In the genomic region with DNA sequence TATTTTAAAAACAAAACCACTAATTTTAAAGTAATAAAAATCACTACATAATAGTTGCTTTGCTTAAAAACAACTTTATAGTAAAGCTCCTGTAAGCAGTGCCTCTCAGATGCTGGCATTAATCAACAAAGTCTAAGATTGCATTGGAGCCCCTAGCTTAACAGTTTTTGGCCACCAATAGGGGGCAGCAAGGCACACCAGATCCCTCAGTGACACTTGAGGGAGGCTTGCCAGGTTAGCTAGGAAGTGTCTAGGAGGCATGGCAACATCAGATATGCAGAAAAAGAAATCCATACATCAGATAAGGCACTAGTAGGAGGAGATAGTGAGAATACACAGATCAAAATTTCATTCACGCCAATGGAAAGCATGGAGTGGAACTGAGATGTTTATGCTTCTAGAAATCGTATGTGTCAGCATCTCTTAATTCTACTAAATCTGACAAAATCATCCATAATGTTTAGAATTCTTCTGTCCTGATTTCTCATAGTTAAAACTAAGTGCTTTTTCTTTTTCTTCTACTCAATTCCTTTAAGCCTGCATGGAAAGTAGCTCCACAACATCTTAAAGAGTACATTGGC, we compare ENCODE assay signal across 8 cellular contexts.
DNase-seq lines count a peak whose midpoint lies in the region; TF ChIP-seq lines count a peak whose summit lies in the region.

No MANE protein-coding gene starts in this region.

- H3K9me3 ChIP-seq in GM23248 (ENCODE audit: low read depth) = no peaks in the 10 kb centered on the region
- H3K9me3 ChIP-seq in Peyer's patch = no peaks in the 10 kb centered on the region
- no peaks in the 10 kb centered on the region for H3K9me3 ChIP-seq in ovary
- H3K9me3 ChIP-seq in vagina = no peaks in the 10 kb centered on the region

- H3K36me3 ChIP-seq in GM23248 (ENCODE audit: low read depth) = no peaks in the 10 kb centered on the region
- no peaks in the 10 kb centered on the region for H3K36me3 ChIP-seq in Peyer's patch
- no peaks in the 10 kb centered on the region for H3K36me3 ChIP-seq in ovary
- H3K36me3 ChIP-seq in vagina = no peaks in the 10 kb centered on the region

- no peaks in the 10 kb centered on the region for H4K20me1 ChIP-seq in GM23248 (ENCODE audit: insufficient read depth)

- TF ChIP-seq POLR2A in Peyer's patch (IDR thresholded peaks at IDR 0.05) (no peak), ovary (IDR thresholded peaks at IDR 0.05) (no peak), vagina (IDR thresholded peaks at IDR 0.05) (no peak)

- H3K4me2 ChIP-seq in GM23248 (ENCODE audit: unreplicated experiment) = no peak overlapping the region

- H3K4me3 ChIP-seq in GM23248 (no peak overlapping the region), Peyer's patch (no peak overlapping the region), foreskin fibroblast (ENCODE audit: low read depth in 1 of 2, low read length in 2 of 2) (no peak overlapping the region), ovary (no peak overlapping the region), vagina (no peak overlapping the region)

- WGBS in GM23248 (ENCODE audit: low coverage in 1 of 2, low lambda C conversion rate in 2 of 2, missing lambda C conversion rate in 2 of 2), 2 experiments = 87 to 92% methylated on average over 2 of the region's 2 CpGs
- WGBS in ovary, 3 donors = 68 to 74% (median 72%) methylated on average over 2 of the region's 2 CpGs

- intact Hi-C loops in ovary (cut with DNase I) = no loop called here
- intact Hi-C loops in vagina (cut with DNase I) = no loop called here

- peaks cover 27% of the 10 kb centered on the region for H3K4me1 ChIP-seq in GM23248 (ENCODE audit: insufficient read depth)
- no peaks in the 10 kb centered on the region for H3K4me1 ChIP-seq in Peyer's patch
- no peaks in the 10 kb centered on the region for H3K4me1 ChIP-seq in ovary (ENCODE audit: insufficient read depth)
- H3K4me1 ChIP-seq in vagina = no peaks in the 10 kb centered on the region

- no peak overlapping the region for H2AFZ ChIP-seq in GM23248

- H3K9ac ChIP-seq in GM23248 = no peak overlapping the region

- no peak for TF ChIP-seq EP300 in ovary (IDR thresholded peaks at IDR 0.05)

- in situ Hi-C loops in GM23248 (cut with MboI) = loop anchor here (10.0 kb wide), 1 partner anchor 93 kb away; no protein-coding TSS in a partner anchor

- no peaks in the 10 kb centered on the region for H3K27me3 ChIP-seq in GM23248 (replicated peaks; ENCODE audit: insufficient read depth)
- H3K27me3 ChIP-seq in Peyer's patch = no peaks in the 10 kb centered on the region
- no peaks in the 10 kb centered on the region for H3K27me3 ChIP-seq in ovary
- H3K27me3 ChIP-seq in vagina = no peaks in the 10 kb centered on the region

- TF ChIP-seq CTCF in Peyer's patch (IDR thresholded peaks at IDR 0.05) (peak in 5 of 6 experiments; percentile 15 to 67 (median 64)), foreskin fibroblast (IDR thresholded peaks at IDR 0.05; ENCODE audit: low read depth, low read length) (peak; percentile 89), ovary (IDR thresholded peaks at IDR 0.05) (peak; percentile 22 to 34 (median 30)), vagina (IDR thresholded peaks at IDR 0.05) (peak in 2 of 3 experiments; percentile 44 to 67)

- peaks cover 11% of the 10 kb centered on the region; the same call in 1 of the 2 replicates for H3F3A ChIP-seq in GM23248 (ENCODE audit: insufficient read depth)

- H3K79me2 ChIP-seq in GM23248 (ENCODE audit: insufficient read depth) = no peaks in the 10 kb centered on the region

- no peaks in the 10 kb centered on the region for H3K9me2 ChIP-seq in GM23248 (ENCODE audit: insufficient read depth)

- DNase-seq in ELR (ENCODE audit: low read depth) (peak; percentile 78), GM23248 (peak; percentile 84), Kasumi-1 (lab: John Stamatoyannopoulos, UW) (peak; percentile 64 to 81), Peyer's patch (peak in 2 of 3 donors; percentile 19 to 80), activated T-helper 1 cell treated with Interleukin-2 at 50 U/mL for 16 hours (ENCODE audit: low read depth) (peak; percentile 7), foreskin fibroblast (peak; percentile 70 to 92), ovary (peak; percentile 25 to 67 (median 48)), vagina (ENCODE audit: extremely low spot score in 2 of 2) (no peak)

- no peak overlapping the region for H3K27ac ChIP-seq in GM23248
- H3K27ac ChIP-seq in Peyer's patch = no peak overlapping the region
- H3K27ac ChIP-seq in ovary = no peak overlapping the region
- no peak overlapping the region for H3K27ac ChIP-seq in vagina

Comparison
In these comparisons a context has a peak if more than half of its experiments do, and no peak if none do; other contexts are left out.
1. DNase-seq: peak in ELR (single experiment), GM23248 (single experiment), Kasumi-1 (2 of 2), Peyer's patch (2 of 3), activated T-helper 1 cell treated with Interleukin-2 at 50 U/mL for 16 hours (single experiment), foreskin fibroblast (2 of 2) and ovary (5 of 5); none in vagina (0 of 2).
2. CTCF ChIP-seq: peak in every context shown above with its lines; median percentile 89 in foreskin fibroblast; 64 in Peyer's patch; 56 in vagina; 30 in ovary.